Comparison of ENCODE assay signal across 11 cellular contexts in the genomic region with DNA sequence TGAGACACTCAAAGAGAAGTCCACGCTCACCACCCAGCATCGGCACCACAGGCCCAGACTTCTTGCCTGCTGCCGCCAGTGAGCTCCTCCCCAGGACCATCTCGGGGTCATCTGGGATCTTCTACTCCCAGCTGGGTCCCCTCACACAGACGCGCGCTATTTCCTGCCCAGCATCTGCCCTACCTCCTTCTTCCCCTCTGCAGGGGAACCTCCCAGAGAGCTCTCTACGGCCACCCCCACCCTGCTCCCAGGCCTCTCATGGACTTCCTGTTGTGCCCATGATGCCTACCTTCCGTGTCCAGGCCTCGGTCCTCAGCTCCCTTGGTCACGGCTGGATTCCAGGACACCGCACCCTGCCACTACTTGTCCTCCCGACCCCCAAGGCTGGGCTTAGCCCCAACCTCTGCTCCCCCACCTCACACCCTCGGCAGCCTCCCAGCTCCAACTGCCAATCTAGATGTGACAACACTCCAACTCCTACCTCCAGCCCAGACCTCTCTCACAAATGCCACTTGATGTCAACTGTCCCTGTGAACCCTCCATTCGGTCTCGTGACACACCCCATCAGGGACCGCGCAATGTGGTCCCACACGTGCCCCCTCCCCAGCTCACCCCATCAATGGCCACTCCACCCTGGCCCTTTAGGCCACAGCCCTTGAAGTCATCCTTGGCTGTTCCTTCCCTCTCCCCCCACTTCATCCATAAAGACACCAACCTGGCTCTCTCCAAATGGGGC. TPM values are rescaled to one million over a fixed set of nuclear protein-coding genes. Genes with fewer than 3 reads are reported as not detected.
DNase-seq lines count a peak whose midpoint lies in the region; ATAC-seq, FAIRE-seq and TF ChIP-seq lines count a peak whose summit lies in the region.
"Had no signal": no experiment of that assay in that cellular context is flagged by ENCODE, and none has a peak within 500 bp of the region (broad histone marks: within the 10 kb centered on the region; RNA-seq: fewer than 3 reads in every experiment).

No MANE protein-coding gene starts in this region.

- peak overlapping the region; percentile 41 to 97 (median 86) for H3K27ac Mint-ChIP-seq in CD8-positive, alpha-beta memory T cell
- peak overlapping the region; percentile 84 for H3K27ac Mint-ChIP-seq in activated CD8-positive, alpha-beta T cell treated with anti-CD3 and anti-CD28 coated beads for 36 hours

- POLR2A ChIA-PET in CD8-positive, alpha-beta memory T cell (lab: Charles Lee), result no interaction called here
- POLR2A ChIA-PET in activated CD8-positive, alpha-beta T cell treated with anti-CD3 and anti-CD28 coated beads for 36 hours (lab: Charles Lee), result interaction anchor here (1.1 to 4.2 kb wide), 3 partner anchors 8 to 15 kb away, joined by 3 to 21 read pairs (median 4); no protein-coding TSS in a partner anchor

- H3K36me3 ChIP-seq in CD8-positive, alpha-beta memory T cell (ENCODE audit: insufficient read depth, low read length), result peaks cover 36% of the 10 kb centered on the region
- H3K36me3 ChIP-seq in H7 (replicated peaks; ENCODE audit: control insufficient read depth, insufficient read depth, low read length) (peaks cover 13% of the 10 kb centered on the region), lower lobe of right lung (peaks cover 65% of the 10 kb centered on the region)

- peak in 2 of 5 donors; percentile 25 to 26 for DNase-seq in CD8-positive, alpha-beta memory T cell
- peak; percentile 53 for DNase-seq in H7
- peak; percentile 45 for DNase-seq in activated CD8-positive, alpha-beta T cell treated with anti-CD3 and anti-CD28 coated beads for 36 hours
- peak; percentile 66 for DNase-seq in lower lobe of right lung
- no peak for DNase-seq in HTR-8/SVneo (ENCODE audit: insufficient read length, low spot score)
- no peak for DNase-seq in RCC 7860 (ENCODE audit: low spot score)
- DNase-seq in NCI-H2227 (lab: John Stamatoyannopoulos, UW; ENCODE audit: unreplicated experiment), result no peak
- DNase-seq: activated CD8-positive, alpha-beta memory T cell treated with anti-CD3 and anti-CD28 coated beads for 24 hours; GF-D8; NCI-H2107 had no signal

- CTCF ChIA-PET in CD8-positive, alpha-beta memory T cell (lab: Charles Lee), result interaction anchor here (1.0 to 1.7 kb wide), 2 partner anchors 21 to 231 kb away, joined by 4 to 6 read pairs; no protein-coding TSS in a partner anchor
- CTCF ChIA-PET in activated CD8-positive, alpha-beta T cell treated with anti-CD3 and anti-CD28 coated beads for 36 hours (lab: Charles Lee), result interaction anchor here (0.9 to 1.5 kb wide), 4 partner anchors 14 to 72 kb away, joined by 3 to 8 read pairs (median 3); no protein-coding TSS in a partner anchor

- H3K36me3 Mint-ChIP-seq in CD8-positive, alpha-beta memory T cell, result peaks cover 0 to 72% (median 7%) of the 10 kb centered on the region in 3 donors
- H3K36me3 Mint-ChIP-seq in activated CD8-positive, alpha-beta T cell treated with anti-CD3 and anti-CD28 coated beads for 36 hours (ENCODE audit: low read depth), result peaks cover 31% of the 10 kb centered on the region

- H3K27me3 Mint-ChIP-seq in CD8-positive, alpha-beta memory T cell, result no peaks in the 10 kb centered on the region
- no peaks in the 10 kb centered on the region for H3K27me3 Mint-ChIP-seq in activated CD8-positive, alpha-beta T cell treated with anti-CD3 and anti-CD28 coated beads for 36 hours

- no peak overlapping the region for H3K4me3 ChIP-seq in CD8-positive, alpha-beta memory T cell (ENCODE audit: low read length)
- H3K4me3 ChIP-seq in H7 (ENCODE audit: insufficient read depth, low read depth, low read length) (no peak overlapping the region), lower lobe of right lung (no peak overlapping the region)

- peaks cover 15% of the 10 kb centered on the region for H3K4me1 ChIP-seq in CD8-positive, alpha-beta memory T cell (ENCODE audit: insufficient read depth, low read length)
- peaks cover 16% of the 10 kb centered on the region for H3K4me1 ChIP-seq in lower lobe of right lung

- no peaks in the 10 kb centered on the region for H3K9me3 Mint-ChIP-seq in CD8-positive, alpha-beta memory T cell
- no peaks in the 10 kb centered on the region for H3K9me3 Mint-ChIP-seq in activated CD8-positive, alpha-beta T cell treated with anti-CD3 and anti-CD28 coated beads for 36 hours

- no peak for TF ChIP-seq CTCF in activated CD8-positive, alpha-beta T cell treated with anti-CD3 and anti-CD28 coated beads for 36 hours (IDR thresholded peaks at IDR 0.05)
- no peak for TF ChIP-seq CTCF in lower lobe of right lung (IDR thresholded peaks at IDR 0.05)

- peak; percentile 47 for ATAC-seq in activated CD8-positive, alpha-beta T cell treated with anti-CD3 and anti-CD28 coated beads for 36 hours
- peak; percentile 44 to 64 for ATAC-seq in lower lobe of right lung
- ATAC-seq in HG03159 (IDR thresholded peaks at IDR 0.05; ENCODE audit: unreplicated experiment), result no peak

- intact Hi-C loops in activated CD8-positive, alpha-beta T cell treated with anti-CD3 and anti-CD28 coated beads for 36 hours (cut with micrococcal nuclease), result no loop called here
- intact Hi-C loops in lower lobe of right lung (cut with DNase I), result no loop called here

- H3K4me3 Mint-ChIP-seq in CD8-positive, alpha-beta memory T cell, result peak overlapping the region in 1 of 7 donors; percentile 9
- H3K4me3 Mint-ChIP-seq in activated CD8-positive, alpha-beta T cell treated with anti-CD3 and anti-CD28 coated beads for 36 hours, result no peak overlapping the region

- peaks cover 26 to 38% (median 36%) of the 10 kb centered on the region in 3 donors for H3K4me1 Mint-ChIP-seq in CD8-positive, alpha-beta memory T cell
- peaks cover 34% of the 10 kb centered on the region for H3K4me1 Mint-ChIP-seq in activated CD8-positive, alpha-beta T cell treated with anti-CD3 and anti-CD28 coated beads for 36 hours (ENCODE audit: low read depth)

- no peaks in the 10 kb centered on the region for H3K9me3 ChIP-seq in CD8-positive, alpha-beta memory T cell (ENCODE audit: low read length)
- H3K9me3 ChIP-seq in lower lobe of right lung, result no peaks in the 10 kb centered on the region

- H3K27ac ChIP-seq in CD8-positive, alpha-beta memory T cell (ENCODE audit: low read depth, low read length), result no peak overlapping the region
- H3K27ac ChIP-seq in lower lobe of right lung, result peak overlapping the region; percentile 41

- no peak for FAIRE-seq in HTR-8/SVneo (lab: Jason Lieb, UNC)
- FAIRE-seq in RCC 7860 (lab: Jason Lieb, UNC), result no peak

- H3K27me3 ChIP-seq in CD8-positive, alpha-beta memory T cell (ENCODE audit: insufficient read depth, low read length, poor library complexity, severe bottlenecking), result no peaks in the 10 kb centered on the region
- H3K27me3 ChIP-seq in H7 (ENCODE audit: control insufficient read depth, insufficient read depth, low read length), result no peaks in the 10 kb centered on the region
- no peaks in the 10 kb centered on the region for H3K27me3 ChIP-seq in lower lobe of right lung (ENCODE audit: low read depth)

RNA-seq across cellular contexts. Expression of a gene that starts 45.3 kb away (rescaled TPM):
- total RNA-seq in CD8-positive, alpha-beta memory T cell, result 10 to 100 TPM; 40.0 to 42.2 TPM
- polyA plus RNA-seq in CD8-positive, alpha-beta memory T cell, result 50.4 TPM
- 75.9 and 113 TPM in 2 replicates for total RNA-seq in H7 (2014; rRNA removed; shearing (Covaris generic))
- total RNA-seq in activated CD8-positive, alpha-beta T cell treated with anti-CD3 and anti-CD28 coated beads for 36 hours, result 10 to 100 TPM; 60.2 to 64.3 TPM
- 80.3 TPM for total RNA-seq in lower lobe of right lung

Comparison
In these comparisons a context has a peak if more than half of its experiments do, and no peak if none do; other contexts are left out.
1. DNase-seq: peak in H7 (single experiment), activated CD8-positive, alpha-beta T cell treated with anti-CD3 and anti-CD28 coated beads for 36 hours (single experiment) and lower lobe of right lung (single experiment); none in HTR-8/SVneo (single experiment), RCC 7860 (single experiment) and NCI-H2227 (single experiment).